Comparison of ENCODE assay signal across 17 cellular contexts in genomic region chr1:29255134-29255666, GRCh38. TPM values are rescaled to one million over a fixed set of nuclear protein-coding genes. Genes with fewer than 3 reads are reported as not detected.
A peak's percentile ranks its signal among the peaks of the same experiment; 100 is the strongest.
DNase-seq lines count a peak whose midpoint lies in the region; ATAC-seq, FAIRE-seq and TF ChIP-seq lines count a peak whose summit lies in the region.
"Had no signal": no experiment of that assay in that cellular context is flagged by ENCODE, and none has a peak within 500 bp of the region (broad histone marks: within the 10 kb centered on the region; RNA-seq: fewer than 3 reads in every experiment).

No MANE protein-coding gene starts in this region.

- H3K9ac ChIP-seq in mesendoderm (ENCODE audit: low read length) = no peak overlapping the region

- CTCF ChIA-PET in A549 (lab: Yijun Ruan, JAX) = interaction anchor here (1.0 to 1.1 kb wide), 2 partner anchors 10 to 1125 kb away, joined by 3 to 6 read pairs; no protein-coding TSS in a partner anchor

- ATAC-seq in A549 (no peak), HG03439 (IDR thresholded peaks at IDR 0.05; ENCODE audit: unreplicated experiment) (no peak)

- intact Hi-C loops in posterior vena cava (cut with DNase I) = no loop called here

- POLR2A ChIA-PET in A549 (lab: Yijun Ruan, JAX) = no interaction called here

- H3K36me3 ChIP-seq in KOPT-K1 (ENCODE audit: insufficient read depth, low read length) (no peaks in the 10 kb centered on the region), mesendoderm (ENCODE audit: control insufficient read depth, insufficient read depth, low read length) (no peaks in the 10 kb centered on the region), MG63 (no peaks in the 10 kb centered on the region)

- peaks cover 21% of the 10 kb centered on the region for H3K79me2 ChIP-seq in mesendoderm (ENCODE audit: control insufficient read depth, insufficient read depth, low read length)

- H4K8ac ChIP-seq in mesendoderm (ENCODE audit: low read depth, low read length) = no peak overlapping the region

- no peak overlapping the region for H2BK5ac ChIP-seq in mesendoderm (ENCODE audit: low read length)

- no peak for FAIRE-seq in A549 (lab: Jason Lieb, UNC)
- FAIRE-seq: GM12892 had no signal

- H3K27ac ChIP-seq in A549 (no peak overlapping the region; a peak in 1 of 6 replicates), KOPT-K1 (ENCODE audit: low read depth, low read length, poor library complexity, severe bottlenecking) (peak overlapping the region; percentile 19), mesendoderm (ENCODE audit: low read depth, low read length) (no peak overlapping the region)

- no peak overlapping the region for H2BK120ac ChIP-seq in mesendoderm (ENCODE audit: low read depth, low read length)

- H3K4me3 ChIP-seq in A549 = no peak overlapping the region
- no peak overlapping the region for H3K4me3 ChIP-seq in mesendoderm (ENCODE audit: low read length)
- no peak overlapping the region for H3K4me3 ChIP-seq in MG63
- H3K4me3 ChIP-seq: HAP-1 had no signal

- no peak overlapping the region for H2AK5ac ChIP-seq in mesendoderm (ENCODE audit: low read length)

- 86% methylated on average over 8 of the region's 10 CpGs for WGBS in A549 (ENCODE audit: missing lambda C conversion rate)
- no CpG with 5 or more reads among the region's 10 CpGs for WGBS in mesendoderm (ENCODE audit: extremely low coverage, insufficient coverage, low lambda C conversion rate)

- peak overlapping the region; percentile 26 for H3K56ac ChIP-seq in mesendoderm (ENCODE audit: low read length)

- TF ChIP-seq EP300 in A549 (IDR thresholded peaks at IDR 0.05) = no peak

- peaks cover 26% of the 10 kb centered on the region for H3K4me1 ChIP-seq in A549
- peaks cover 31% of the 10 kb centered on the region for H3K4me1 ChIP-seq in mesendoderm (ENCODE audit: control insufficient read depth, low read depth, low read length)

- H3K79me1 ChIP-seq in mesendoderm (ENCODE audit: low read length) = peaks cover 16% of the 10 kb centered on the region

- no peak overlapping the region for H3K4ac ChIP-seq in mesendoderm (ENCODE audit: low read depth, low read length)

- no peak overlapping the region for H2BK15ac ChIP-seq in mesendoderm (replicated peaks; ENCODE audit: low read depth)

- H3K9me3 ChIP-seq in A549 (no peaks in the 10 kb centered on the region), KOPT-K1 (ENCODE audit: insufficient read depth, low read length, poor library complexity, severe bottlenecking) (no peaks in the 10 kb centered on the region), MG63 (no peaks in the 10 kb centered on the region)
- H3K9me3 ChIP-seq: Caco-2, HAP-1 had no signal

- TF ChIP-seq CTCF in A549 (IDR thresholded peaks at IDR 0.05) = no peak

- H3K23ac ChIP-seq in mesendoderm (ENCODE audit: low read length) = peak overlapping the region; percentile 34

- DNase-seq in A549 (ENCODE audit: low read depth in 1 of 2, low spot score in 1 of 2) = no peak
- no peak for DNase-seq in mesendoderm
- peak; percentile 48 for DNase-seq in posterior vena cava (ENCODE audit: low spot score)
- DNase-seq in Ammon's horn (ENCODE audit: low spot score) = no peak
- DNase-seq in MG63 = no peak
- DNase-seq in AG08396 (ENCODE audit: low spot score) = no peak
- DNase-seq: Caco-2; CD8-positive, alpha-beta memory T cell; DND-41; GDM1; GOT3; HFFc6 had no signal

- TF ChIP-seq POLR2A in A549 (IDR thresholded peaks at IDR 0.05; ENCODE audit: low read length) = no peak

- H3K4me2 ChIP-seq in A549 = no peak overlapping the region
- H3K4me2 ChIP-seq in mesendoderm (ENCODE audit: low read length) = no peak overlapping the region

- H3K27me3 ChIP-seq in mesendoderm (ENCODE audit: insufficient read depth, low read length, poor library complexity) (no peaks in the 10 kb centered on the region), MG63 (no peaks in the 10 kb centered on the region)

- no peak overlapping the region for H3K18ac ChIP-seq in mesendoderm (ENCODE audit: low read length)

- no peak for TF ChIP-seq RAD21 in A549 (conservative IDR thresholded peaks at IDR 0.05 in 1 of 2, IDR thresholded peaks at IDR 0.05 in 1 of 2)

- H4K5ac ChIP-seq in mesendoderm (ENCODE audit: low read length) = no peak overlapping the region

TF ChIP-seq in A549, 52 proteins besides CTCF, POLR2A, EP300 and RAD21:
- TF ChIP-seq JUN (IDR thresholded peaks at IDR 0.05) (no peak), ZFP36 (IDR thresholded peaks at IDR 0.05; ENCODE audit: borderline replicate concordance, partially characterized antibody) (peak; percentile 51), SMC3 (IDR thresholded peaks at IDR 0.05) (no peak)

RNA-seq across cellular contexts. Expression of gene PTPRU, which starts 18.9 kb away (rescaled TPM):
- polyA plus RNA-seq in A549 (2011; rRNA removed) (5.7 and 6.1 TPM in 2 replicates), A549 (2017; fragmentation: RNase III; extraction: RNeasy Plus Mini Kit Qiagen cat#74134 plus additional on column Dnase treatment) (5.6 to 6.1 TPM (median 5.9 TPM) in 3 replicates)
- 8.4 and 9.9 TPM in 2 replicates for polyA plus RNA-seq in A549 (2012; cell fraction: cytosol; rRNA removed)
- 23.1 and 27.8 TPM in 2 replicates for polyA plus RNA-seq in A549 (2012; cell fraction: nucleus; rRNA removed)
- polyA minus RNA-seq in A549 (2011; rRNA and poly(A)+ RNA removed) = 10.8 and 13.6 TPM in 2 replicates
- 25.6 TPM for polyA plus RNA-seq in mesendoderm (2013, experiment 1 of 2)
- polyA plus RNA-seq in mesendoderm (2013, experiment 2 of 2) = 25.8 TPM
- total RNA-seq in posterior vena cava = 10 to 100 TPM; 12.3 to 16.5 TPM
- total RNA-seq in MG63 (2014; rRNA removed; shearing (Covaris generic); ENCODE audit: low replicate concordance) = 3.4 and 6.4 TPM in 2 replicates
- polyA plus RNA-seq: IgD-negative memory B cell had no signal

RNA-seq across cellular contexts. Expression of gene MECR, which starts 24.5 kb away (rescaled TPM):
- polyA plus RNA-seq in A549 (2011; rRNA removed) (18.0 and 21.4 TPM in 2 replicates), A549 (2017; fragmentation: RNase III; extraction: RNeasy Plus Mini Kit Qiagen cat#74134 plus additional on column Dnase treatment) (13.0 to 14.2 TPM (median 13.2 TPM) in 3 replicates)
- polyA plus RNA-seq in A549 (2012; cell fraction: cytosol; rRNA removed) = 27.8 and 31.4 TPM in 2 replicates
- 20.9 and 22.6 TPM in 2 replicates for polyA plus RNA-seq in A549 (2012; cell fraction: nucleus; rRNA removed)
- 28.2 and 29.4 TPM in 2 replicates for polyA minus RNA-seq in A549 (2011; rRNA and poly(A)+ RNA removed)
- 21.4 TPM for polyA plus RNA-seq in mesendoderm (2013, experiment 1 of 2)
- polyA plus RNA-seq in mesendoderm (2013, experiment 2 of 2) = 23.3 TPM
- total RNA-seq in posterior vena cava = 10 to 100 TPM; 13.9 to 20.0 TPM
- total RNA-seq in MG63 (2014; rRNA removed; shearing (Covaris generic); ENCODE audit: low replicate concordance) = 12.9 and 26.5 TPM in 2 replicates
